In genomic region chr12:98053202-98053601, GRCh38 we compare ENCODE assay signal across 17 cellular contexts.
"Had no signal": no experiment of that assay in that cellular context is flagged by ENCODE, and none has a peak within 500 bp of the region (broad histone marks: within the 10 kb centered on the region; RNA-seq: fewer than 3 reads in every experiment).

No MANE protein-coding gene starts in this region.

- H3K27me3 ChIP-seq: heart left ventricle, spleen, upper lobe of left lung had no signal

- H3K36me3 ChIP-seq: heart left ventricle, prostate gland, spleen, thoracic aorta, upper lobe of left lung had no signal

- DNase-seq: activated CD4-positive, alpha-beta memory T cell treated with anti-CD3 and anti-CD28 coated beads, Interleukin-2, amount 10 ng/mL, durations not matched to agents 7 days and 5 days; activated CD4-positive, alpha-beta T cell treated with anti-CD3 and anti-CD28 coated beads, Interleukin-2, amount 10 ng/mL, durations not matched to agents 24 days and 14 days; activated gamma-delta T cell treated with Interleukin-2 at 50 U/mL for 16 hours; activated T-cell treated with anti-CD3 and anti-CD28 coated beads for 4 hours; aorta; heart left ventricle; spleen; stimulated activated CD4-positive, alpha-beta T cell treated with anti-CD3 and anti-CD28 coated beads, Interleukin-4, amount 100 ng/mL, for 24 hours; stimulated activated naive CD4-positive, alpha-beta T cell treated with Interleukin-2 at 50 U/mL for 16 hours; upper lobe of left lung had no signal

- H3K4me3 ChIP-seq: heart left ventricle, prostate gland, spleen, thoracic aorta, upper lobe of left lung had no signal

- ATAC-seq: activated CD4-positive, CD25-positive, alpha-beta regulatory T cell treated with anti-CD3 and anti-CD28 coated beads, Interleukin-2, amount 50 U/mL, for 24 hours; activated naive CD4-positive, alpha-beta T cell treated with anti-CD3 and anti-CD28 coated beads, Interleukin-2, amount 50 U/mL, for 72 hours; heart left ventricle; natural killer cell treated with Interleukin-12 subunit alpha and Interleukin-12 subunit beta and Interleukin-15 and Interleukin-18, amount 100 ng/mL, for 72 hours had no signal

- H3K9me3 ChIP-seq: heart left ventricle, prostate gland, spleen, thoracic aorta, upper lobe of left lung had no signal

- H3K27ac ChIP-seq: epithelial cell of prostate, heart left ventricle, prostate gland, spleen, thoracic aorta, upper lobe of left lung, VCaP had no signal

- H3K4me1 ChIP-seq: prostate gland, spleen, upper lobe of left lung had no signal
